1 cellular context compared by ENCODE assay signal in the genomic region with DNA sequence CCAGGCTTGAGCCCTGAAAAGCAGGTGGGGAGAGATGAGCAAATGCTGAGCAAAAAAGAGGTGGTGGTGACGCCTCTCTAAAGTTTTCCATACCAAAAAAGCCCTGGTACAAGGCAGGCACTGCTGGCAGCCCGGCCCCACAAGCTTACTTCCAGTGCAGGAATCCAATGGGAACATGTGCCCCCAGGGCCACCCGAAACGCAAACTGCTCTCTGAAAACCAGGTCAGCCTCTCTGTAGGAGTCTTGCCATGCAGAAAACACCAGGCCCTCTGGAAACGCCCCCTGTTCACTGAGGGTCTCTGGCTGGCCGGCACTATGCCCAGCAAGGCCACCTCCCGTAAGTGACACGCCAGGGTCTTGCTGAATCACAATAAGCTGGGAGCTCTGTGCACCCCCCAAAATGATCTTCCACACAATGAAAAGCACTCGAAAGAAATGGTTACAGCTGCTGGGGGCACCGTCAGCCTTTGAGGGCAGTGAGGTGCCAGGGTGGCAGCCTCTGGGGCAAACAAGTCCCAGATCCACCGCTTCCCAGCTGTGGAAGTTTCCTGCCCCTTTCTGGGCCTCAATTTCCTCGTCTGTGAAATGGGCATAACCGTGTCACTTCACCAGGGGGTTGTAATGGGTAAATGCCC.
TF ChIP-seq lines count a peak whose summit lies in the region.

No MANE protein-coding gene starts in this region.

TF ChIP-seq in K562, 482 proteins besides CTCF, POLR2A, EP300 and RAD21 (continued from another document and continues in another):
- TF ChIP-seq, protein P1, sequence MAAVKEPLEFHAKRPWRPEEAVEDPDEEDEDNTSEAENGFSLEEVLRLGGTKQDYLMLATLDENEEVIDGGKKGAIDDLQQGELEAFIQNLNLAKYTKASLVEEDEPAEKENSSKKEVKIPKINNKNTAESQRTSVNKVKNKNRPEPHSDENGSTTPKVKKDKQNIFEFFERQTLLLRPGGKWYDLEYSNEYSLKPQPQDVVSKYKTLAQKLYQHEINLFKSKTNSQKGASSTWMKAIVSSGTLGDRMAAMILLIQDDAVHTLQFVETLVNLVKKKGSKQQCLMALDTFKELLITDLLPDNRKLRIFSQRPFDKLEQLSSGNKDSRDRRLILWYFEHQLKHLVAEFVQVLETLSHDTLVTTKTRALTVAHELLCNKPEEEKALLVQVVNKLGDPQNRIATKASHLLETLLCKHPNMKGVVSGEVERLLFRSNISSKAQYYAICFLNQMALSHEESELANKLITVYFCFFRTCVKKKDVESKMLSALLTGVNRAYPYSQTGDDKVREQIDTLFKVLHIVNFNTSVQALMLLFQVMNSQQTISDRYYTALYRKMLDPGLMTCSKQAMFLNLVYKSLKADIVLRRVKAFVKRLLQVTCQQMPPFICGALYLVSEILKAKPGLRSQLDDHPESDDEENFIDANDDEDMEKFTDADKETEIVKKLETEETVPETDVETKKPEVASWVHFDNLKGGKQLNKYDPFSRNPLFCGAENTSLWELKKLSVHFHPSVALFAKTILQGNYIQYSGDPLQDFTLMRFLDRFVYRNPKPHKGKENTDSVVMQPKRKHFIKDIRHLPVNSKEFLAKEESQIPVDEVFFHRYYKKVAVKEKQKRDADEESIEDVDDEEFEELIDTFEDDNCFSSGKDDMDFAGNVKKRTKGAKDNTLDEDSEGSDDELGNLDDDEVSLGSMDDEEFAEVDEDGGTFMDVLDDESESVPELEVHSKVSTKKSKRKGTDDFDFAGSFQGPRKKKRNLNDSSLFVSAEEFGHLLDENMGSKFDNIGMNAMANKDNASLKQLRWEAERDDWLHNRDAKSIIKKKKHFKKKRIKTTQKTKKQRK (IDR thresholded peaks at IDR 0.05; ENCODE audit: borderline replicate concordance, low read depth, low read length) = no peak
- TF ChIP-seq, protein P2, sequence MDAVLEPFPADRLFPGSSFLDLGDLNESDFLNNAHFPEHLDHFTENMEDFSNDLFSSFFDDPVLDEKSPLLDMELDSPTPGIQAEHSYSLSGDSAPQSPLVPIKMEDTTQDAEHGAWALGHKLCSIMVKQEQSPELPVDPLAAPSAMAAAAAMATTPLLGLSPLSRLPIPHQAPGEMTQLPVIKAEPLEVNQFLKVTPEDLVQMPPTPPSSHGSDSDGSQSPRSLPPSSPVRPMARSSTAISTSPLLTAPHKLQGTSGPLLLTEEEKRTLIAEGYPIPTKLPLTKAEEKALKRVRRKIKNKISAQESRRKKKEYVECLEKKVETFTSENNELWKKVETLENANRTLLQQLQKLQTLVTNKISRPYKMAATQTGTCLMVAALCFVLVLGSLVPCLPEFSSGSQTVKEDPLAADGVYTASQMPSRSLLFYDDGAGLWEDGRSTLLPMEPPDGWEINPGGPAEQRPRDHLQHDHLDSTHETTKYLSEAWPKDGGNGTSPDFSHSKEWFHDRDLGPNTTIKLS (IDR thresholded peaks at IDR 0.05; ENCODE audit: borderline replicate concordance, low read depth) = no peak
- TF ChIP-seq DIDO1 (tag; IDR thresholded peaks at IDR 0.05; ENCODE audit: low read depth) (0 out of 2 replicates have a peak, but pooled peaks have one; percentile 14), PTRF (tag; IDR thresholded peaks at IDR 0.05) (no peak), ELF4 (CRISPR knock-in tag; IDR thresholded peaks at IDR 0.05) (no peak), NFIX (CRISPR knock-in tag; IDR thresholded peaks at IDR 0.05; ENCODE audit: low read depth) (no peak), CHD4 (IDR thresholded peaks at IDR 0.05; ENCODE audit: insufficient read depth, insufficient replicate concordance, low read depth, low read length, poor library complexity, severe bottlenecking) (peak; percentile 86), ZNF224 (CRISPR knock-in tag; IDR thresholded peaks at IDR 0.05) (no peak), ETS2 (tag; IDR thresholded peaks at IDR 0.05; ENCODE audit: borderline replicate concordance, poor library complexity, severe bottlenecking) (no peak), CBX5 (IDR thresholded peaks at IDR 0.05; ENCODE audit: borderline replicate concordance, low read depth) (no peak), ZNF586 (CRISPR knock-in tag; conservative IDR thresholded peaks at IDR 0.05) (no peak), SP2 (IDR thresholded peaks at IDR 0.05; ENCODE audit: extremely low read depth, low read depth, low read length, poor library complexity, severe bottlenecking) (no peak), RFX7 (CRISPR knock-in tag; IDR thresholded peaks at IDR 0.05) (no peak), ZKSCAN8 (CRISPR knock-in tag; IDR thresholded peaks at IDR 0.05) (no peak), YBX1 (IDR thresholded peaks at IDR 0.05) (no peak), SLC30A9 (CRISPR knock-in tag; IDR thresholded peaks at IDR 0.05) (no peak), SNRNP70 (optimal IDR thresholded peaks at IDR 0.05; ENCODE audit: low read depth, low read length) (no peak), ZEB2 (IDR thresholded peaks at IDR 0.05) (no peak), ZNF174 (CRISPR knock-in tag; IDR thresholded peaks at IDR 0.05) (no peak), KAT7 (CRISPR knock-in tag; IDR thresholded peaks at IDR 0.05; ENCODE audit: borderline replicate concordance) (no peak), CAMTA2 (CRISPR knock-in tag; conservative IDR thresholded peaks at IDR 0.05) (no peak)
- TF ChIP-seq, protein P3, sequence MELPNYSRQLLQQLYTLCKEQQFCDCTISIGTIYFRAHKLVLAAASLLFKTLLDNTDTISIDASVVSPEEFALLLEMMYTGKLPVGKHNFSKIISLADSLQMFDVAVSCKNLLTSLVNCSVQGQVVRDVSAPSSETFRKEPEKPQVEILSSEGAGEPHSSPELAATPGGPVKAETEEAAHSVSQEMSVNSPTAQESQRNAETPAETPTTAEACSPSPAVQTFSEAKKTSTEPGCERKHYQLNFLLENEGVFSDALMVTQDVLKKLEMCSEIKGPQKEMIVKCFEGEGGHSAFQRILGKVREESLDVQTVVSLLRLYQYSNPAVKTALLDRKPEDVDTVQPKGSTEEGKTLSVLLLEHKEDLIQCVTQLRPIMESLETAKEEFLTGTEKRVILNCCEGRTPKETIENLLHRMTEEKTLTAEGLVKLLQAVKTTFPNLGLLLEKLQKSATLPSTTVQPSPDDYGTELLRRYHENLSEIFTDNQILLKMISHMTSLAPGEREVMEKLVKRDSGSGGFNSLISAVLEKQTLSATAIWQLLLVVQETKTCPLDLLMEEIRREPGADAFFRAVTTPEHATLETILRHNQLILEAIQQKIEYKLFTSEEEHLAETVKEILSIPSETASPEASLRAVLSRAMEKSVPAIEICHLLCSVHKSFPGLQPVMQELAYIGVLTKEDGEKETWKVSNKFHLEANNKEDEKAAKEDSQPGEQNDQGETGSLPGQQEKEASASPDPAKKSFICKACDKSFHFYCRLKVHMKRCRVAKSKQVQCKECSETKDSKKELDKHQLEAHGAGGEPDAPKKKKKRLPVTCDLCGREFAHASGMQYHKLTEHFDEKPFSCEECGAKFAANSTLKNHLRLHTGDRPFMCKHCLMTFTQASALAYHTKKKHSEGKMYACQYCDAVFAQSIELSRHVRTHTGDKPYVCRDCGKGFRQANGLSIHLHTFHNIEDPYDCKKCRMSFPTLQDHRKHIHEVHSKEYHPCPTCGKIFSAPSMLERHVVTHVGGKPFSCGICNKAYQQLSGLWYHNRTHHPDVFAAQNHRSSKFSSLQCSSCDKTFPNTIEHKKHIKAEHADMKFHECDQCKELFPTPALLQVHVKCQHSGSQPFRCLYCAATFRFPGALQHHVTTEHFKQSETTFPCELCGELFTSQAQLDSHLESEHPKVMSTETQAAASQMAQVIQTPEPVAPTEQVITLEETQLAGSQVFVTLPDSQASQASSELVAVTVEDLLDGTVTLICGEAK (IDR thresholded peaks at IDR 0.05) = no peak
- TF ChIP-seq, protein P3 (CRISPR knock-in tag; IDR thresholded peaks at IDR 0.05) = no peak
- TF ChIP-seq, protein P4, sequence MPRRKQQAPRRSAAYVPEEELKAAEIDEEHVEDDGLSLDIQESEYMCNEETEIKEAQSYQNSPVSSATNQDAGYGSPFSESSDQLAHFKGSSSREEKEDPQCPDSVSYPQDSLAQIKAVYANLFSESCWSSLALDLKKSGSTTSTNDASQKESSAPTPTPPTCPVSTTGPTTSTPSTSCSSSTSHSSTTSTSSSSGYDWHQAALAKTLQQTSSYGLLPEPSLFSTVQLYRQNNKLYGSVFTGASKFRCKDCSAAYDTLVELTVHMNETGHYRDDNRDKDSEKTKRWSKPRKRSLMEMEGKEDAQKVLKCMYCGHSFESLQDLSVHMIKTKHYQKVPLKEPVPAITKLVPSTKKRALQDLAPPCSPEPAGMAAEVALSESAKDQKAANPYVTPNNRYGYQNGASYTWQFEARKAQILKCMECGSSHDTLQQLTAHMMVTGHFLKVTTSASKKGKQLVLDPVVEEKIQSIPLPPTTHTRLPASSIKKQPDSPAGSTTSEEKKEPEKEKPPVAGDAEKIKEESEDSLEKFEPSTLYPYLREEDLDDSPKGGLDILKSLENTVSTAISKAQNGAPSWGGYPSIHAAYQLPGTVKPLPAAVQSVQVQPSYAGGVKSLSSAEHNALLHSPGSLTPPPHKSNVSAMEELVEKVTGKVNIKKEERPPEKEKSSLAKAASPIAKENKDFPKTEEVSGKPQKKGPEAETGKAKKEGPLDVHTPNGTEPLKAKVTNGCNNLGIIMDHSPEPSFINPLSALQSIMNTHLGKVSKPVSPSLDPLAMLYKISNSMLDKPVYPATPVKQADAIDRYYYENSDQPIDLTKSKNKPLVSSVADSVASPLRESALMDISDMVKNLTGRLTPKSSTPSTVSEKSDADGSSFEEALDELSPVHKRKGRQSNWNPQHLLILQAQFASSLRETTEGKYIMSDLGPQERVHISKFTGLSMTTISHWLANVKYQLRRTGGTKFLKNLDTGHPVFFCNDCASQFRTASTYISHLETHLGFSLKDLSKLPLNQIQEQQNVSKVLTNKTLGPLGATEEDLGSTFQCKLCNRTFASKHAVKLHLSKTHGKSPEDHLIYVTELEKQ (CRISPR knock-in tag; IDR thresholded peaks at IDR 0.05) = no peak
- TF ChIP-seq, protein P5, sequence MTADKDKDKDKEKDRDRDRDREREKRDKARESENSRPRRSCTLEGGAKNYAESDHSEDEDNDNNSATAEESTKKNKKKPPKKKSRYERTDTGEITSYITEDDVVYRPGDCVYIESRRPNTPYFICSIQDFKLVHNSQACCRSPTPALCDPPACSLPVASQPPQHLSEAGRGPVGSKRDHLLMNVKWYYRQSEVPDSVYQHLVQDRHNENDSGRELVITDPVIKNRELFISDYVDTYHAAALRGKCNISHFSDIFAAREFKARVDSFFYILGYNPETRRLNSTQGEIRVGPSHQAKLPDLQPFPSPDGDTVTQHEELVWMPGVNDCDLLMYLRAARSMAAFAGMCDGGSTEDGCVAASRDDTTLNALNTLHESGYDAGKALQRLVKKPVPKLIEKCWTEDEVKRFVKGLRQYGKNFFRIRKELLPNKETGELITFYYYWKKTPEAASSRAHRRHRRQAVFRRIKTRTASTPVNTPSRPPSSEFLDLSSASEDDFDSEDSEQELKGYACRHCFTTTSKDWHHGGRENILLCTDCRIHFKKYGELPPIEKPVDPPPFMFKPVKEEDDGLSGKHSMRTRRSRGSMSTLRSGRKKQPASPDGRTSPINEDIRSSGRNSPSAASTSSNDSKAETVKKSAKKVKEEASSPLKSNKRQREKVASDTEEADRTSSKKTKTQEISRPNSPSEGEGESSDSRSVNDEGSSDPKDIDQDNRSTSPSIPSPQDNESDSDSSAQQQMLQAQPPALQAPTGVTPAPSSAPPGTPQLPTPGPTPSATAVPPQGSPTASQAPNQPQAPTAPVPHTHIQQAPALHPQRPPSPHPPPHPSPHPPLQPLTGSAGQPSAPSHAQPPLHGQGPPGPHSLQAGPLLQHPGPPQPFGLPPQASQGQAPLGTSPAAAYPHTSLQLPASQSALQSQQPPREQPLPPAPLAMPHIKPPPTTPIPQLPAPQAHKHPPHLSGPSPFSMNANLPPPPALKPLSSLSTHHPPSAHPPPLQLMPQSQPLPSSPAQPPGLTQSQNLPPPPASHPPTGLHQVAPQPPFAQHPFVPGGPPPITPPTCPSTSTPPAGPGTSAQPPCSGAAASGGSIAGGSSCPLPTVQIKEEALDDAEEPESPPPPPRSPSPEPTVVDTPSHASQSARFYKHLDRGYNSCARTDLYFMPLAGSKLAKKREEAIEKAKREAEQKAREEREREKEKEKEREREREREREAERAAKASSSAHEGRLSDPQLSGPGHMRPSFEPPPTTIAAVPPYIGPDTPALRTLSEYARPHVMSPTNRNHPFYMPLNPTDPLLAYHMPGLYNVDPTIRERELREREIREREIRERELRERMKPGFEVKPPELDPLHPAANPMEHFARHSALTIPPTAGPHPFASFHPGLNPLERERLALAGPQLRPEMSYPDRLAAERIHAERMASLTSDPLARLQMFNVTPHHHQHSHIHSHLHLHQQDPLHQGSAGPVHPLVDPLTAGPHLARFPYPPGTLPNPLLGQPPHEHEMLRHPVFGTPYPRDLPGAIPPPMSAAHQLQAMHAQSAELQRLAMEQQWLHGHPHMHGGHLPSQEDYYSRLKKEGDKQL (CRISPR knock-in tag; IDR thresholded peaks at IDR 0.05; ENCODE audit: borderline replicate concordance) = no peak
- TF ChIP-seq, protein P6, sequence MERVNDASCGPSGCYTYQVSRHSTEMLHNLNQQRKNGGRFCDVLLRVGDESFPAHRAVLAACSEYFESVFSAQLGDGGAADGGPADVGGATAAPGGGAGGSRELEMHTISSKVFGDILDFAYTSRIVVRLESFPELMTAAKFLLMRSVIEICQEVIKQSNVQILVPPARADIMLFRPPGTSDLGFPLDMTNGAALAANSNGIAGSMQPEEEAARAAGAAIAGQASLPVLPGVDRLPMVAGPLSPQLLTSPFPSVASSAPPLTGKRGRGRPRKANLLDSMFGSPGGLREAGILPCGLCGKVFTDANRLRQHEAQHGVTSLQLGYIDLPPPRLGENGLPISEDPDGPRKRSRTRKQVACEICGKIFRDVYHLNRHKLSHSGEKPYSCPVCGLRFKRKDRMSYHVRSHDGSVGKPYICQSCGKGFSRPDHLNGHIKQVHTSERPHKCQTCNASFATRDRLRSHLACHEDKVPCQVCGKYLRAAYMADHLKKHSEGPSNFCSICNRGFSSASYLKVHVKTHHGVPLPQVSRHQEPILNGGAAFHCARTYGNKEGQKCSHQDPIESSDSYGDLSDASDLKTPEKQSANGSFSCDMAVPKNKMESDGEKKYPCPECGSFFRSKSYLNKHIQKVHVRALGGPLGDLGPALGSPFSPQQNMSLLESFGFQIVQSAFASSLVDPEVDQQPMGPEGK (CRISPR knock-in tag; IDR thresholded peaks at IDR 0.05; ENCODE audit: borderline replicate concordance) = no peak
